In the genomic region with DNA sequence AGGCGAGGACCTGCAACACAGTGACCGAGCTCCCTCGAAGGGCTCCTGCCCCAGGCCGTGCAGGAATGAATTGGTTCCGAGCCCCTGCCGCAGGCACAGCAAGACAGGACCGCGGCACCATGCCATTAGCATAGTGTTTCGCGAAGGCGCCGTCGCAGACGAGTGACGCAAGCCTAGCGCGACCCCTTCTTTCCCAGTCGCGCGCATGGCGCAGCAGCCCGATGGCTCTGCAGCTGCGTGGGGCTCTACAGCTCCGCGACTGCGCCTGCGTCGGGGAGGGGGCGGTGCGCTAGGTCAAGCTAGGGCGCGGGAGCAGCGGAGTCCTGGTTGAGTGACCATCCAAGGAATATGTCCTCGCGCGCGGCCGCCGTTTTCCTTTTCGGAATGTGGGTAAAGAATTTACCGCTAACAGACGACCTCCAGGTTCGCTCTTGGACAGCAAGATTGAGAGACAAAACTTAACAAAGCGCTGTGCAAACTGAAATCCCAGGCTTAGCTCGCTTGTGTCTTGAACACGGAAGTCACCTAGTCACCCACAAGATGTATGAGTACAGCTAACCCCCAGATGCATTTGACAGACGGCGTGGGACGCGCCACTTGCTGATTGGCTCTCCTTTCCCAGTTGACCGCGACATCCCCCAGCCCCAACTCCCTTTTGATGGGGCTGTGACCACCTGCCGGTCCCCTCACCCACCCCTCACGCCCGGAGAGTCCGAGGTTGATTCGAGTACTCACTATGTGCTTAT, we compare ENCODE assay signal across 8 cellular contexts. TPM values are rescaled to one million over a fixed set of nuclear protein-coding genes. Genes with fewer than 3 reads are reported as not detected.
DNase-seq lines count a peak whose midpoint lies in the region; ATAC-seq and TF ChIP-seq lines count a peak whose summit lies in the region.

TRMT61B (minus strand) TSS at position 164 of the 746 bp plus-strand sequence; CDS start at position 132, 32 bp downstream.

- peaks cover 43% of the 10 kb centered on the region for H3K79me2 ChIP-seq in KMS-11 (ENCODE audit: insufficient read depth, low read depth)

- H2AFZ ChIP-seq in KMS-11 (ENCODE audit: low read depth): peak within 1 kb of the TSS; percentile 64

- H3K36me3 ChIP-seq in KMS-11 (ENCODE audit: insufficient read depth) (no peaks in the 10 kb centered on the region), Panc1 (ENCODE audit: control insufficient read depth, insufficient read depth, low read length) (peaks cover 7% of the 10 kb centered on the region; the same call in 1 of the 2 replicates), mucosa of rectum (ENCODE audit: control insufficient read depth in 2 of 2, insufficient read depth in 2 of 2, low read length in 2 of 2) (peaks cover 0 to 4% of the 10 kb centered on the region in 2 donors)

- H3K4me3 ChIP-seq in KMS-11 (IDR thresholded peaks at IDR 0.05; ENCODE audit: insufficient read depth, low read depth, low read length): peak within 1 kb of the TSS; percentile 98
- peak within 1 kb of the TSS; percentile 85 to 95 for H3K4me3 ChIP-seq in Panc1 (ENCODE audit: low read depth in 2 of 2, low read length in 2 of 2)
- H3K4me3 ChIP-seq in mucosa of rectum (ENCODE audit: low read length in 2 of 2): peak within 1 kb of the TSS; percentile 93 to 99

- peaks cover 36% of the 10 kb centered on the region for H3K4me1 Mint-ChIP-seq in activated T-cell treated with anti-CD3 and anti-CD28 coated beads, Interleukin-2, amount 50 U/mL, for 24 hours (ENCODE audit: low read depth)

- TF ChIP-seq CTCF in KMS-11 (conservative IDR thresholded peaks at IDR 0.05; ENCODE audit: low read depth, low read length) (no peak), Panc1 (IDR thresholded peaks at IDR 0.05) (no peak)

- peaks cover 24% of the 10 kb centered on the region for H3K4me1 ChIP-seq in KMS-11 (ENCODE audit: low read depth, poor library complexity, severe bottlenecking)
- peaks cover 10% of the 10 kb centered on the region; the same call in 1 of the 2 replicates for H3K4me1 ChIP-seq in Panc1 (ENCODE audit: control insufficient read depth, insufficient read depth, low read length)
- H3K4me1 ChIP-seq in mucosa of rectum (ENCODE audit: control insufficient read depth in 2 of 2, insufficient read depth in 2 of 2, low read length in 2 of 2): peaks cover 19 to 22% of the 10 kb centered on the region in 2 donors

- H3K9me3 Mint-ChIP-seq in activated T-cell treated with anti-CD3 and anti-CD28 coated beads, Interleukin-2, amount 50 U/mL, for 24 hours: no peaks in the 10 kb centered on the region

- H3K9ac ChIP-seq in KMS-11 (peak within 1 kb of the TSS; percentile 89), mucosa of rectum (ENCODE audit: low read depth in 1 of 2, low read length in 2 of 2) (peak within 1 kb of the TSS; percentile 78 to 90)

- H3K27ac ChIP-seq in KMS-11: peak within 1 kb of the TSS; percentile 68
- peak within 1 kb of the TSS; percentile 89 for H3K27ac ChIP-seq in Panc1 (ENCODE audit: low read length)
- peak within 1 kb of the TSS; percentile 75 to 88 for H3K27ac ChIP-seq in mucosa of rectum (ENCODE audit: low read depth in 2 of 2, low read length in 2 of 2)

- peak; percentile 94 for TF ChIP-seq POLR2A in erythroblast (IDR thresholded peaks at IDR 0.05; ENCODE audit: low read length)

- DNase-seq in DMS79 treated with DMSO at 0.1 percent for 48 hours (lab: John Stamatoyannopoulos, UW) (peak; percentile 93), Panc1 (ENCODE audit: low read depth, low spot score) (peak; percentile 90), erythroblast (lab: John Stamatoyannopoulos, UW) (peak; percentile 97)
- DNase-seq in activated T-cell treated with anti-CD3 and anti-CD28 coated beads, Interleukin-2, amount 50 U/mL, for 24 hours: peak; percentile 98
- DNase-seq in stimulated activated CD8-positive, alpha-beta memory T cell treated with anti-CD3 and anti-CD28 coated beads, Interleukin-4, amount 100 ng/mL, for 4 hours (ENCODE audit: low read depth in 2 of 2, low spot score in 1 of 2): peak; percentile 96 to 98

- TSS peak; percentile 98 for BruUV-seq in Panc1 (replicated peaks; lab: Mats Ljungman, UMichigan)

- peak within 1 kb of the TSS; percentile 97 for H3K4me2 ChIP-seq in KMS-11

- H3K4me3 Mint-ChIP-seq in activated T-cell treated with anti-CD3 and anti-CD28 coated beads, Interleukin-2, amount 50 U/mL, for 24 hours: peak within 1 kb of the TSS; percentile 99

- in situ Hi-C loops in Panc1 (cut with HindIII; ENCODE audit: low pct_unique_long_range_greater_than_20kb, low sequenced_read_pairs): no loop called here

- H3K36me3 Mint-ChIP-seq in activated T-cell treated with anti-CD3 and anti-CD28 coated beads, Interleukin-2, amount 50 U/mL, for 24 hours (ENCODE audit: low read depth): peaks cover 43% of the 10 kb centered on the region

- POLR2A ChIA-PET in Panc1 (lab: Charles Lee): interaction anchor here (0.5 kb wide), 1 partner anchor 35 kb away, joined by 4 read pairs; no protein-coding TSS in a partner anchor

- CTCF ChIA-PET in Panc1 (lab: Charles Lee): no interaction called here

- ATAC-seq in GM21786 (IDR thresholded peaks at IDR 0.05; ENCODE audit: unreplicated experiment) (peak; percentile 96), Panc1 (peak; percentile 99)

- H3K27ac Mint-ChIP-seq in activated T-cell treated with anti-CD3 and anti-CD28 coated beads, Interleukin-2, amount 50 U/mL, for 24 hours: peak within 1 kb of the TSS; percentile 98

- intact Hi-C loops in Panc1 (cut with micrococcal nuclease; ENCODE audit: unreplicated experiment): no loop called here

- H3K27me3 ChIP-seq in KMS-11 (ENCODE audit: insufficient read depth, low read depth): no peaks in the 10 kb centered on the region
- peaks cover 2% of the 10 kb centered on the region; the same call in 1 of the 2 replicates for H3K27me3 ChIP-seq in Panc1 (ENCODE audit: control insufficient read depth, insufficient read depth, low read length)
- no peaks in the 10 kb centered on the region for H3K27me3 ChIP-seq in mucosa of rectum (ENCODE audit: control insufficient read depth in 2 of 2, insufficient read depth in 2 of 2, low read length in 2 of 2)

- H3K9me3 ChIP-seq in Panc1 (ENCODE audit: control insufficient read depth, insufficient read depth, low read depth, low read length): no peaks in the 10 kb centered on the region
- H3K9me3 ChIP-seq in mucosa of rectum (ENCODE audit: control insufficient read depth in 2 of 2, low read length in 2 of 2): no peaks in the 10 kb centered on the region

- no peaks in the 10 kb centered on the region for H4K20me1 ChIP-seq in KMS-11 (ENCODE audit: insufficient read depth)

- H3K27me3 Mint-ChIP-seq in activated T-cell treated with anti-CD3 and anti-CD28 coated beads, Interleukin-2, amount 50 U/mL, for 24 hours: peaks cover 2% of the 10 kb centered on the region

RNA-seq across cellular contexts. Expression of gene TRMT61B, which starts in this region (rescaled TPM):
- total RNA-seq in Panc1 (2021; ENCODE audit: unreplicated experiment): 14.3 TPM
- polyA plus RNA-seq in Panc1 (2012; ENCODE audit: insufficient read length): 10.4 TPM

Comparison
In these comparisons a context has a peak if more than half of its experiments do, and no peak if none do; other contexts are left out.
1. Peak in every context shown above with its lines: DNase-seq, ATAC-seq, H3K4me3 ChIP-seq and H3K27ac ChIP-seq.